In the genomic region with DNA sequence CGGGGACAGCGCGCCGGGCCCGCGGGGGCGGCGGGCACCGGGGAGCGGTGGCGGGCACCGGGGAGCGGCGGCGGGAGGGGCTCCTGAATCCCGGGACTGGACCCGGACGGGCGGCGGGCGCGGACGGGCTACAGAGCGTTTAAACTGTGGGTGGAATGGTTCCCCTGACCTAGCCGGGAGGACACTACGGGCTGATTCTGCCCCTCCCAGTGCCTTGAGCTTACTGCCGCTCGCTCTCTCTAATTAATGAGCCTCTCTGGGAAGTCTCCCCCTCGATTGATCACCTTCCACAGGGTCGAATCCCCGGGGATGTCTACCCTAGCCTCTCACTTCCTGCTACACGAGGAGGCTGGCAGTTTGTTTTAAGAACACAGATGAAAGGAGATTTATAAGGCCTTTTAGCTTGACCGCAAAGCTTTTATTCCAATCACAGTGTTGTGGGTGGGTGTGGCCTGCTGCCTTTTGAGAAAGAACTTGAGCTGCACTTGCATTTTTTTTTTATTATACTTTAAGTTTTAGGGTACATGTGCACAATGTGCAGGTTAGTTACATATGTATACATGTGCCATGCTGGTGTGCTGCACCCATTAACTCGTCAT, we compare ENCODE assay signal across 9 cellular contexts. TPM values are rescaled to one million over a fixed set of nuclear protein-coding genes. Genes with fewer than 3 reads are reported as not detected.
A peak's percentile ranks its signal among the peaks of the same experiment; 100 is the strongest.
DNase-seq lines count a peak whose midpoint lies in the region; ATAC-seq and TF ChIP-seq lines count a peak whose summit lies in the region.
"Had no signal": no experiment of that assay in that cellular context is flagged by ENCODE, and none has a peak within 500 bp of the region (broad histone marks: within the 10 kb centered on the region; RNA-seq: fewer than 3 reads in every experiment).

No MANE protein-coding gene starts in this region.

- H3K27ac ChIP-seq in suprapubic skin: peak overlapping the region; percentile 72
- H3K27ac ChIP-seq: HL-60 had no signal

- H3K4me3 ChIP-seq in kidney epithelial cell (ENCODE audit: low read depth, low read length) (peak overlapping the region; percentile 37), suprapubic skin (peak overlapping the region; percentile 91)

- peaks cover 4% of the 10 kb centered on the region for H3K27me3 ChIP-seq in kidney epithelial cell (ENCODE audit: control insufficient read depth, insufficient read depth, low read length)
- peaks cover 5% of the 10 kb centered on the region for H3K27me3 ChIP-seq in suprapubic skin

- peak; percentile 17 for ATAC-seq in HG03342 (IDR thresholded peaks at IDR 0.05; ENCODE audit: unreplicated experiment)
- ATAC-seq in activated CD4-positive, CD25-positive, alpha-beta regulatory T cell treated with anti-CD3 and anti-CD28 coated beads, Interleukin-2, amount 50 U/mL, for 24 hours: no peak

- peaks cover 32% of the 10 kb centered on the region for H3K27me3 Mint-ChIP-seq in activated naive CD8-positive, alpha-beta T cell

- H3K36me3 ChIP-seq in kidney epithelial cell (ENCODE audit: control insufficient read depth, insufficient read depth, low read length) (no peaks in the 10 kb centered on the region), suprapubic skin (no peaks in the 10 kb centered on the region)

- TF ChIP-seq CTCF in kidney epithelial cell (IDR thresholded peaks at IDR 0.05; ENCODE audit: insufficient read depth, low read length, poor library complexity, severe bottlenecking): no peak
- TF ChIP-seq CTCF in suprapubic skin (IDR thresholded peaks at IDR 0.05): no peak

- no peak for TF ChIP-seq POLR2A in suprapubic skin (IDR thresholded peaks at IDR 0.05)

- no peaks in the 10 kb centered on the region for H3K9me3 ChIP-seq in suprapubic skin

- peak overlapping the region; percentile 77 for H3K4me3 Mint-ChIP-seq in activated naive CD8-positive, alpha-beta T cell

- peaks cover 18% of the 10 kb centered on the region for H3K4me1 ChIP-seq in suprapubic skin

- no peak overlapping the region for H3K27ac Mint-ChIP-seq in activated naive CD8-positive, alpha-beta T cell

- peaks cover 5% of the 10 kb centered on the region for H3K9me3 Mint-ChIP-seq in activated naive CD8-positive, alpha-beta T cell (ENCODE audit: low read depth)

- no peak for TF ChIP-seq EP300 in suprapubic skin (IDR thresholded peaks at IDR 0.05)

- H3K36me3 Mint-ChIP-seq in activated naive CD8-positive, alpha-beta T cell: no peaks in the 10 kb centered on the region

- in situ Hi-C loops in Caki2 (cut with HindIII; ENCODE audit: low pct_unique_long_range_greater_than_20kb, low sequenced_read_pairs): no loop called here

- peaks cover 11% of the 10 kb centered on the region for H3K4me1 Mint-ChIP-seq in activated naive CD8-positive, alpha-beta T cell (ENCODE audit: low read depth)

- 5% methylated on average over 24 of the region's 34 CpGs for WGBS in suprapubic skin

- peak; percentile 53 for DNase-seq in Caki2 (ENCODE audit: low read depth)
- no peak for DNase-seq in kidney epithelial cell (ENCODE audit: low read depth)
- no peak for DNase-seq in suprapubic skin (ENCODE audit: low spot score in 2 of 2)
- no peak for DNase-seq in NCI-H1417 treated with DMSO at 0.1 percent for 48 hours (lab: John Stamatoyannopoulos, UW)
- no peak for DNase-seq in ecto neural progenitor cell (ENCODE audit: low spot score)

RNA-seq across cellular contexts. Expression of a gene that starts 1.0 kb away (rescaled TPM):
- total RNA-seq in Caki2 (2014; rRNA removed; shearing (Covaris generic); ENCODE audit: low replicate concordance): 3.5 and 10.6 TPM in 2 replicates
- total RNA-seq in kidney epithelial cell: 9.6 and 14.7 TPM in 2 replicates
- total RNA-seq in suprapubic skin: 10 to 100 TPM in 3 of 4 donors, 1 to 10 TPM in 1; 8.7 to 17.2 (median 15.0) TPM
